ENCODE assay signal across 6 cellular contexts in the genomic region with DNA sequence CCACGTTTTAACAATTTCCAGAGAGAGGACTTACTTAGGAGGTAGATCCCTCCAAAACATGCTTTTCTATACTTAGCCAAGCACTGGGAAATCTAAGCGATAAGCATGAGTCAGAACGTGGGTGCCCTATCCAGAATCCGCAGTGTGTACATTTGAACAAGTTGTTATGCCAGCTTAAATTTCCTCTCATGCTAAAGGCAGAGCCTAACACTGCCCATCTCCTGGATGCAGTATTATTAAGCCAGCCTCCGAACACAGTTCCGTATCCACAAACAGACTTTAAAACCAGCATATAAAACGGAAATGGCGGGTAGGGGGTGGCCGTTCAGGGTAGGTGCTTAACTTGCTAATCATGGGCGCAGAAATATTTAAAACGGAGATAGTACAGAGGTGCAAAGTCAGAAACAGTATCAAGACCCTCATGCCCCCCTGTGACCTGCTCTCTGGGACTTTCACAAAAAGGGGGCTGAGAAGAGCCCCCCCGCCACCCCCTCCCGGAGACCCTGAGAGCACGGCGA. TPM values are rescaled to one million over a fixed set of nuclear protein-coding genes. Genes with fewer than 3 reads are reported as not detected.
A peak's percentile ranks its signal among the peaks of the same experiment; 100 is the strongest.
DNase-seq lines count a peak whose midpoint lies in the region; ATAC-seq and TF ChIP-seq lines count a peak whose summit lies in the region.

No MANE protein-coding gene starts in this region.

- H3K36me3 Mint-ChIP-seq in nephron progenitor cell (ENCODE audit: low read depth), result peaks cover 4% of the 10 kb centered on the region

- H3K27me3 Mint-ChIP-seq in nephron progenitor cell (ENCODE audit: low read depth, poor library complexity), result peaks cover 9% of the 10 kb centered on the region

- peak; percentile 78 for DNase-seq in Daoy (ENCODE audit: low read depth)
- DNase-seq in NCI-H2196 treated with DMSO at 0.1 percent for 48 hours (lab: John Stamatoyannopoulos, UW; ENCODE audit: unreplicated experiment), result peak; percentile 34
- peak; percentile 55 for DNase-seq in dedifferentiated amniotic fluid mesenchymal stem cell (ENCODE audit: extremely low spot score)
- no peak for DNase-seq in nephron progenitor cell
- DNase-seq in NCI-H1436 treated with DMSO at 0.1 percent for 48 hours (lab: John Stamatoyannopoulos, UW), result no peak

- H3K4me3 Mint-ChIP-seq in nephron progenitor cell, result peak overlapping the region; percentile 84

- no peak for ATAC-seq in HG02938 (IDR thresholded peaks at IDR 0.05; ENCODE audit: unreplicated experiment)

- no peak overlapping the region for H3K27ac Mint-ChIP-seq in nephron progenitor cell

- H3K4me1 Mint-ChIP-seq in nephron progenitor cell, result peaks cover 19% of the 10 kb centered on the region

- H3K9me3 Mint-ChIP-seq in nephron progenitor cell, result peaks cover 39% of the 10 kb centered on the region

- TF ChIP-seq CTCF in nephron progenitor cell (IDR thresholded peaks at IDR 0.05), result no peak

RNA-seq across cellular contexts. Expression of gene LRRIQ4, which starts 1.0 kb away (rescaled TPM):
- total RNA-seq in Daoy (2014; rRNA removed; shearing (Covaris generic)), result not detected in 2 replicates

RNA-seq across cellular contexts. Expression of gene LRRC34, which starts 1.0 kb away (rescaled TPM):
- 5.6 and 9.2 TPM in 2 replicates for total RNA-seq in Daoy (2014; rRNA removed; shearing (Covaris generic))

RNA-seq across cellular contexts. Expression of gene MYNN, which starts 38.5 kb away (rescaled TPM):
- total RNA-seq in Daoy (2014; rRNA removed; shearing (Covaris generic)), result 12.9 and 14.7 TPM in 2 replicates

RNA-seq across cellular contexts. Expression of gene ACTRT3, which starts 42.3 kb away (rescaled TPM):
- total RNA-seq in Daoy (2014; rRNA removed; shearing (Covaris generic)), result not detected in 2 replicates

RNA-seq across cellular contexts. Expression of gene TERC, which starts 46.8 kb away (rescaled TPM):
- total RNA-seq in Daoy (2014; rRNA removed; shearing (Covaris generic)), result 101 and 159 TPM in 2 replicates

Comparison
In these comparisons a context has a peak if more than half of its experiments do, and no peak if none do; other contexts are left out.
1. DNase-seq: peak in Daoy (single experiment), NCI-H2196 treated with DMSO at 0.1 percent for 48 hours (single experiment) and dedifferentiated amniotic fluid mesenchymal stem cell (single experiment); none in nephron progenitor cell (single experiment) and NCI-H1436 treated with DMSO at 0.1 percent for 48 hours (single experiment).